34 cellular contexts compared by ENCODE assay signal in genomic region chr20:45926731-45927070, GRCh38. TPM values are rescaled to one million over a fixed set of nuclear protein-coding genes. Genes with fewer than 3 reads are reported as not detected.
"Had no signal": no experiment of that assay in that cellular context is flagged by ENCODE, and none has a peak within 500 bp of the region (broad histone marks: within the 10 kb centered on the region; RNA-seq: fewer than 3 reads in every experiment).

No MANE protein-coding gene starts in this region.

- H3K9me3 ChIP-seq: ascending aorta, Peyer's patch had no signal

- ATAC-seq: activated CD8-positive, alpha-beta memory T cell treated with anti-CD3 and anti-CD28 coated beads, Interleukin-2, amount 10 ng/mL, durations not matched to agents 7 days and 5 days; activated T-cell treated with anti-CD3 and anti-CD28 coated beads, Interleukin-2, amount 50 U/mL, for 72 hours; activated T-helper 17 cell treated with anti-CD3 and anti-CD28 coated beads, Interleukin-2, amount 50 U/mL, for 72 hours; PC-3; Right ventricle myocardium inferior had no signal

- H3K27ac Mint-ChIP-seq: activated B cell treated with CpG ODN at 0.5 μM for 24 hours; activated CD4-positive, alpha-beta memory T cell treated with anti-CD3 and anti-CD28 coated beads, Interleukin-2, amount 10 ng/mL, durations not matched to agents 7 days and 5 days; activated CD8-positive, alpha-beta memory T cell treated with anti-CD3 and anti-CD28 coated beads, Interleukin-2, amount 10 ng/mL, durations not matched to agents 7 days and 5 days; activated naive CD4-positive, alpha-beta T cell treated with anti-CD3 and anti-CD28 coated beads, Interleukin-2, amount 50 U/mL, for 24 hours; activated naive CD8-positive, alpha-beta T cell treated with anti-CD3 and anti-CD28 coated beads, Interleukin-2, amount 10 ng/mL, durations not matched to agents 7 days and 5 days; activated T-cell treated with anti-CD3 and anti-CD28 coated beads, Interleukin-2, amount 50 U/mL, for 72 hours; activated T-helper 17 cell treated with anti-CD3 and anti-CD28 coated beads, Interleukin-2, amount 50 U/mL, for 72 hours had no signal

- H3K27ac ChIP-seq: ascending aorta, KMS-11, Peyer's patch, VCaP had no signal

- H3K4me3 ChIP-seq: ascending aorta, Peyer's patch had no signal

- H3K36me3 ChIP-seq: ascending aorta, Peyer's patch had no signal

- H3K9me3 Mint-ChIP-seq: activated B cell treated with CpG ODN at 0.5 μM for 24 hours; activated CD4-positive, alpha-beta memory T cell treated with anti-CD3 and anti-CD28 coated beads, Interleukin-2, amount 10 ng/mL, durations not matched to agents 7 days and 5 days; activated naive CD4-positive, alpha-beta T cell treated with anti-CD3 and anti-CD28 coated beads, Interleukin-2, amount 50 U/mL, for 24 hours; activated naive CD8-positive, alpha-beta T cell treated with anti-CD3 and anti-CD28 coated beads, Interleukin-2, amount 10 ng/mL, durations not matched to agents 7 days and 5 days; activated T-cell treated with anti-CD3 and anti-CD28 coated beads, Interleukin-2, amount 50 U/mL, for 72 hours; activated T-helper 17 cell treated with anti-CD3 and anti-CD28 coated beads, Interleukin-2, amount 50 U/mL, for 72 hours had no signal

- H3K4me3 Mint-ChIP-seq: activated B cell treated with CpG ODN at 0.5 μM for 24 hours; activated CD4-positive, alpha-beta memory T cell treated with anti-CD3 and anti-CD28 coated beads, Interleukin-2, amount 10 ng/mL, durations not matched to agents 7 days and 5 days; activated CD8-positive, alpha-beta memory T cell treated with anti-CD3 and anti-CD28 coated beads, Interleukin-2, amount 10 ng/mL, durations not matched to agents 7 days and 5 days; activated naive CD4-positive, alpha-beta T cell treated with anti-CD3 and anti-CD28 coated beads, Interleukin-2, amount 50 U/mL, for 24 hours; activated naive CD8-positive, alpha-beta T cell treated with anti-CD3 and anti-CD28 coated beads, Interleukin-2, amount 10 ng/mL, durations not matched to agents 7 days and 5 days; activated T-cell treated with anti-CD3 and anti-CD28 coated beads, Interleukin-2, amount 50 U/mL, for 72 hours; activated T-helper 17 cell treated with anti-CD3 and anti-CD28 coated beads, Interleukin-2, amount 50 U/mL, for 72 hours had no signal

- H3K27me3 ChIP-seq: ascending aorta, Peyer's patch had no signal

- H3K4me2 ChIP-seq: KMS-11 had no signal

- H3K9ac ChIP-seq: KMS-11 had no signal

- H3K36me3 Mint-ChIP-seq: activated CD8-positive, alpha-beta memory T cell treated with anti-CD3 and anti-CD28 coated beads, Interleukin-2, amount 10 ng/mL, durations not matched to agents 7 days and 5 days; activated naive CD4-positive, alpha-beta T cell treated with anti-CD3 and anti-CD28 coated beads, Interleukin-2, amount 50 U/mL, for 24 hours; activated naive CD8-positive, alpha-beta T cell treated with anti-CD3 and anti-CD28 coated beads, Interleukin-2, amount 10 ng/mL, durations not matched to agents 7 days and 5 days had no signal

- H3K4me1 Mint-ChIP-seq: activated B cell treated with CpG ODN at 0.5 μM for 24 hours; activated CD8-positive, alpha-beta memory T cell treated with anti-CD3 and anti-CD28 coated beads, Interleukin-2, amount 10 ng/mL, durations not matched to agents 7 days and 5 days; activated naive CD8-positive, alpha-beta T cell treated with anti-CD3 and anti-CD28 coated beads, Interleukin-2, amount 10 ng/mL, durations not matched to agents 7 days and 5 days; activated T-helper 17 cell treated with anti-CD3 and anti-CD28 coated beads, Interleukin-2, amount 50 U/mL, for 72 hours had no signal

- DNase-seq: activated B cell treated with CpG ODN at 0.5 μM for 24 hours; activated CD4-positive, alpha-beta memory T cell treated with anti-CD3 and anti-CD28 coated beads, Interleukin-2, amount 10 ng/mL, durations not matched to agents 7 days and 5 days; activated CD4-positive, alpha-beta T cell treated with anti-CD3 and anti-CD28 coated beads for 4 hours; activated CD4-positive, CD25-positive, alpha-beta regulatory T cell treated with anti-CD3 and anti-CD28 coated beads, Interleukin-2, amount 50 U/mL, for 72 hours; activated CD8-positive, alpha-beta memory T cell treated with anti-CD3 and anti-CD28 coated beads for 24 hours; activated CD8-positive, alpha-beta memory T cell treated with anti-CD3 and anti-CD28 coated beads, Interleukin-2, amount 10 ng/mL, durations not matched to agents 7 days and 5 days; activated CD8-positive, alpha-beta memory T cell treated with anti-CD3 and anti-CD28 coated beads, Interleukin-2, amount 50 U/mL, for 48 hours; activated effector memory CD4-positive, alpha-beta T cell treated with anti-CD3 and anti-CD28 coated beads, Interleukin-2, amount 50 U/mL, for 16 hours; activated naive CD4-positive, alpha-beta T cell; activated naive CD8-positive, alpha-beta T cell treated with anti-CD3 and anti-CD28 coated beads, Interleukin-2, amount 10 ng/mL, durations not matched to agents 7 days and 5 days; activated T-cell treated with anti-CD3 and anti-CD28 coated beads, Interleukin-2, amount 50 U/mL, for 72 hours; amygdala; MM.1S; MV-4-11; NCI-H1092; NCI-H1436 treated with DMSO at 0.1 percent for 48 hours; NCI-H1694 treated with DMSO at 0.1 percent for 48 hours; NCI-H2029; NCI-H345; NCI-H524 treated with DMSO at 0.1 percent for 48 hours; PC-3; Peyer's patch; RPMI8226; SW 1271; T-helper 1 cell; T-helper 2 cell; T-helper 9 cell had no signal

- H3K27me3 Mint-ChIP-seq: activated T-helper 17 cell treated with anti-CD3 and anti-CD28 coated beads, Interleukin-2, amount 50 U/mL, for 72 hours had no signal

RNA-seq across cellular contexts. Expression of gene SPATA25, which starts 39.3 kb away (rescaled TPM):
- total RNA-seq: NCI-H460 had no signal
